Comparison of ENCODE assay signal across 14 cellular contexts in genomic region chr11:93734427-93735222, GRCh38. TPM values are rescaled to one million over a fixed set of nuclear protein-coding genes. Genes with fewer than 3 reads are reported as not detected.
DNase-seq lines count a peak whose midpoint lies in the region; ATAC-seq and TF ChIP-seq lines count a peak whose summit lies in the region.
"Had no signal": no experiment of that assay in that cellular context is flagged by ENCODE, and none has a peak within 500 bp of the region (broad histone marks: within the 10 kb centered on the region; RNA-seq: fewer than 3 reads in every experiment).

No MANE protein-coding gene starts in this region.

- H3K36me3 Mint-ChIP-seq in activated CD4-positive, alpha-beta memory T cell treated with anti-CD3 and anti-CD28 coated beads, Interleukin-2, amount 10 ng/mL, durations not matched to agents 7 days and 5 days (ENCODE audit: low read depth), result peaks cover 91% of the 10 kb centered on the region
- peaks cover 37% of the 10 kb centered on the region for H3K36me3 Mint-ChIP-seq in memory B cell

- TF ChIP-seq CTCF in omental fat pad (IDR thresholded peaks at IDR 0.05), result no peak

- H3K36me3 ChIP-seq in BLaER1 treated with 17β-estradiol and CSF1 and Interleukin-3, amounts not matched to agents 10 nM and 100 nM, result peaks cover 99 to 100% (median 100%) of the 10 kb centered on the region in 11 experiments

- no peaks in the 10 kb centered on the region for H3K27me3 ChIP-seq in BLaER1 treated with 17β-estradiol and CSF1 and Interleukin-3, amounts not matched to agents 10 nM and 100 nM
- H3K27me3 ChIP-seq: gastrocnemius medialis had no signal

- peak overlapping the region in 10 of 11 experiments; percentile 21 to 54 (median 43); a peak in 11 of 22 replicates for H3K9ac ChIP-seq in BLaER1 treated with 17β-estradiol and CSF1 and Interleukin-3, amounts not matched to agents 10 nM and 100 nM
- H3K9ac ChIP-seq: KMS-11 had no signal

- no peak for DNase-seq in activated CD4-positive, alpha-beta memory T cell treated with anti-CD3 and anti-CD28 coated beads, Interleukin-2, amount 10 ng/mL, durations not matched to agents 7 days and 5 days
- DNase-seq in memory B cell (ENCODE audit: low spot score in 2 of 2) (no peak), omental fat pad (ENCODE audit: low spot score) (no peak)
- DNase-seq: dermis blood vessel endothelial cell; DMS79 treated with DMSO at 0.1 percent for 48 hours; gastrocnemius medialis; occipital lobe; stimulated activated naive CD4-positive, alpha-beta T cell treated with Interleukin-2 at 50 U/mL for 16 hours had no signal

- peak overlapping the region; percentile 51 for H3K27ac Mint-ChIP-seq in activated CD4-positive, alpha-beta memory T cell treated with anti-CD3 and anti-CD28 coated beads, Interleukin-2, amount 10 ng/mL, durations not matched to agents 7 days and 5 days
- H3K27ac Mint-ChIP-seq in memory B cell, result peak overlapping the region; percentile 63

- CTCF ChIA-PET in activated CD4-positive, alpha-beta memory T cell treated with anti-CD3 and anti-CD28 coated beads, Interleukin-2, amount 10 ng/mL, durations not matched to agents 7 days and 5 days (lab: Charles Lee), result no interaction called here

- H3K4me2 ChIP-seq in BLaER1 treated with 17β-estradiol and CSF1 and Interleukin-3, amounts not matched to agents 10 nM and 100 nM, result peak overlapping the region; percentile 28 to 99 (median 92)
- H3K4me2 ChIP-seq: KMS-11 had no signal

- peak overlapping the region; percentile 9 for H3K4me3 Mint-ChIP-seq in activated CD4-positive, alpha-beta memory T cell treated with anti-CD3 and anti-CD28 coated beads, Interleukin-2, amount 10 ng/mL, durations not matched to agents 7 days and 5 days
- no peak overlapping the region for H3K4me3 Mint-ChIP-seq in memory B cell

- peak; percentile 46 for TF ChIP-seq POLR2A in GM18505 (IDR thresholded peaks at IDR 0.05; ENCODE audit: borderline replicate concordance, extremely low read depth, insufficient read depth, insufficient read length)

- H3K9me3 Mint-ChIP-seq in activated CD4-positive, alpha-beta memory T cell treated with anti-CD3 and anti-CD28 coated beads, Interleukin-2, amount 10 ng/mL, durations not matched to agents 7 days and 5 days, result no peaks in the 10 kb centered on the region
- H3K9me3 Mint-ChIP-seq in memory B cell, result no peaks in the 10 kb centered on the region

- POLR2A ChIA-PET in activated CD4-positive, alpha-beta memory T cell treated with anti-CD3 and anti-CD28 coated beads, Interleukin-2, amount 10 ng/mL, durations not matched to agents 7 days and 5 days (lab: Charles Lee), result interaction anchor here (9.6 kb wide), 1 partner anchor 48 kb away, joined by 325 read pairs; the partner anchor contains the start of gene MED17

- H3K27ac ChIP-seq in BLaER1 treated with 17β-estradiol and CSF1 and Interleukin-3, amounts not matched to agents 10 nM and 100 nM, result peak overlapping the region in 1 of 11 experiments; percentile 30; a peak in 2 of 22 replicates

- ATAC-seq in GM18505 (IDR thresholded peaks at IDR 0.05; ENCODE audit: unreplicated experiment), result no peak
- no peak for ATAC-seq in memory B cell (ENCODE audit: low read depth)
- no peak for ATAC-seq in GM18498 (IDR thresholded peaks at IDR 0.05; ENCODE audit: unreplicated experiment)
- ATAC-seq in HG03097 (IDR thresholded peaks at IDR 0.05; ENCODE audit: low FRiP score, unreplicated experiment), result no peak
- ATAC-seq in omental fat pad (ENCODE audit: low FRiP score), result no peak
- ATAC-seq: gastrocnemius medialis, left lobe of liver had no signal

- H3K27me3 Mint-ChIP-seq in activated CD4-positive, alpha-beta memory T cell treated with anti-CD3 and anti-CD28 coated beads, Interleukin-2, amount 10 ng/mL, durations not matched to agents 7 days and 5 days, result no peaks in the 10 kb centered on the region
- H3K27me3 Mint-ChIP-seq in memory B cell, result no peaks in the 10 kb centered on the region

- H3K4me3 ChIP-seq in BLaER1 treated with 17β-estradiol and CSF1 and Interleukin-3, amounts not matched to agents 10 nM and 100 nM, result peak overlapping the region in 7 of 10 experiments; percentile 8 to 80 (median 35); a peak in 9 of 20 replicates
- H3K4me3 ChIP-seq: gastrocnemius medialis had no signal

- peaks cover 50 to 66% (median 62%) of the 10 kb centered on the region in 10 experiments for H3K4me1 ChIP-seq in BLaER1 treated with 17β-estradiol and CSF1 and Interleukin-3, amounts not matched to agents 10 nM and 100 nM

- peaks cover 98 to 100% (median 100%) of the 10 kb centered on the region in 11 experiments for H4K20me1 ChIP-seq in BLaER1 treated with 17β-estradiol and CSF1 and Interleukin-3, amounts not matched to agents 10 nM and 100 nM

- H3K4me1 Mint-ChIP-seq in activated CD4-positive, alpha-beta memory T cell treated with anti-CD3 and anti-CD28 coated beads, Interleukin-2, amount 10 ng/mL, durations not matched to agents 7 days and 5 days, result peaks cover 79% of the 10 kb centered on the region
- peaks cover 25% of the 10 kb centered on the region for H3K4me1 Mint-ChIP-seq in memory B cell

- H3K9me3 ChIP-seq in BLaER1 treated with 17β-estradiol and CSF1 and Interleukin-3, amounts not matched to agents 10 nM and 100 nM (replicated peaks in 1 of 11), result no peaks in the 10 kb centered on the region
- H3K9me3 ChIP-seq: gastrocnemius medialis had no signal

RNA-seq across cellular contexts. Expression of gene TAF1D, which starts 6.7 kb away (rescaled TPM):
- total RNA-seq in activated CD4-positive, alpha-beta memory T cell treated with anti-CD3 and anti-CD28 coated beads, Interleukin-2, amount 10 ng/mL, durations not matched to agents 7 days and 5 days, result 100 to 1,000 TPM; 183 to 184 TPM
- total RNA-seq in omental fat pad, result 100 to 1,000 TPM; 106 to 281 (median 127) TPM

RNA-seq across cellular contexts. Expression of gene C11orf54, which starts 6.8 kb away (rescaled TPM):
- 10 to 100 TPM; 24.4 to 24.6 TPM for total RNA-seq in activated CD4-positive, alpha-beta memory T cell treated with anti-CD3 and anti-CD28 coated beads, Interleukin-2, amount 10 ng/mL, durations not matched to agents 7 days and 5 days
- total RNA-seq in omental fat pad, result 10 to 100 TPM; 17.3 to 50.8 (median 41.5) TPM

RNA-seq across cellular contexts. Expression of gene MED17, which starts 49.5 kb away (rescaled TPM):
- total RNA-seq in activated CD4-positive, alpha-beta memory T cell treated with anti-CD3 and anti-CD28 coated beads, Interleukin-2, amount 10 ng/mL, durations not matched to agents 7 days and 5 days, result 10 to 100 TPM; 40.6 to 42.9 TPM
- 10 to 100 TPM; 18.1 to 40.6 (median 21.5) TPM for total RNA-seq in omental fat pad
